Comparison of ENCODE assay signal across 8 cellular contexts in the genomic region with DNA sequence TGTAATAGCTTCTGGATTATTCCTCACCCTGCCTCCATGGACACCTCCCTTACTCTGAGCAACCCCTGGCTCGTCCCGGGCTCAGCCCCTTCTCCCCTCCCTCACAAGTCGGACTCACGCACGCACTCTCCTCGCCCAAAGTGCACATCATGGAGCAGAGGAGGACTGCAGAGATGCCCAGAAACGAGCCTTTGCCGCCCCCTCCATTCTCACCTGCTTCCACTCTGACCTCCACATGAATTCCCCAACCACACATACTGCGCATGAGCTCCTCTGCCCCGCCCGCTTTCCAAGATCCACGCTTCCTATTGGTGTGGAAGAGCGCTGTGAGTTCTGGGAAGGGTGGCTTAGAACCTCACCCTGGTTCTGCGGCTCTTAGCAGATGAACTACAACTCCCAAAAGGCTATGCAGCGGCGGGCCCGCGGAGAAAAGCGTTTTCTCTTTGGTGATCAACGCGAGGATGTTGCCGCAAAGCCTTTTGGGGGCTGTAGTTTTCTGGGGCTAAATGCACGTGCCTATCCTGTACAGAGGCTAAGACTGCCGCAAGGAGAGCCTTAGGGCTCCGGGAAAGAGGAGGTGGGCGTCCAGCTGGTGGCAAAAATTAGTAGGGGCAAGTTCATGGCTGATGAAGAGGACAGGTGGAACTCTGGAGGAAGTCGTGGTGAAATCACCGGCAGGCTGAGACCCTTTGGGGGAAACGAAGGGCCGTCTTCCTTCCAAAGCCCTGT. TPM values are rescaled to one million over a fixed set of nuclear protein-coding genes. Genes with fewer than 3 reads are reported as not detected.
DNase-seq lines count a peak whose midpoint lies in the region; ATAC-seq and TF ChIP-seq lines count a peak whose summit lies in the region.

A gene (minus strand): TSS at position 261 of the 729 bp plus-strand sequence. CDS start 1,618 bp downstream, outside the sequence.

- H3K27ac Mint-ChIP-seq in T-helper 1 cell treated with Interleukin-12 subunit alpha and Interleukin-12 subunit beta and Interleukin-4 antibody, amounts not matched to agents 30 μg/mL and 1 μg/mL, for 36 hours = peak within 1 kb of the TSS; percentile 87

- peaks cover 3% of the 10 kb centered on the region for H3K27me3 Mint-ChIP-seq in T-helper 1 cell treated with Interleukin-12 subunit alpha and Interleukin-12 subunit beta and Interleukin-4 antibody, amounts not matched to agents 30 μg/mL and 1 μg/mL, for 36 hours (ENCODE audit: low read depth)

- TF ChIP-seq CTCF in GM13977 (IDR thresholded peaks at IDR 0.05; ENCODE audit: extremely low read depth, insufficient read depth, missing control alignments) = no peak
- no peak for TF ChIP-seq CTCF in left ventricle myocardium inferior (IDR thresholded peaks at IDR 0.05; ENCODE audit: borderline replicate concordance)
- no peak for TF ChIP-seq CTCF in prostate gland (IDR thresholded peaks at IDR 0.05)

- WGBS in prostate gland = under 1% methylated on average over 30 of the region's 30 CpGs
- under 1% methylated on average over 30 of the region's 30 CpGs for WGBS in urinary bladder

- in situ Hi-C loops in GM13977 (cut with MboI; ENCODE audit: low pct_unique_long_range_greater_than_20kb, low sequenced_read_pairs, unreplicated experiment) = no loop called here

- H3K4me1 Mint-ChIP-seq in T-helper 1 cell treated with Interleukin-12 subunit alpha and Interleukin-12 subunit beta and Interleukin-4 antibody, amounts not matched to agents 30 μg/mL and 1 μg/mL, for 36 hours (ENCODE audit: low read depth) = peaks cover 7% of the 10 kb centered on the region

- intact Hi-C loops in left ventricle myocardium inferior (cut with micrococcal nuclease) (loop anchor here (5.0 kb wide), 1 partner anchor 102 kb away; no protein-coding TSS in a partner anchor), prostate gland (cut with DNase I) (no loop called here)

- H3K4me3 ChIP-seq in left ventricle myocardium inferior (peak within 1 kb of the TSS; percentile 88), prostate gland (peak within 1 kb of the TSS; percentile 57 to 73), urinary bladder (ENCODE audit: low read depth, low read length) (peak within 1 kb of the TSS; percentile 74)

- H3K4me1 ChIP-seq in left ventricle myocardium inferior = peaks cover 21% of the 10 kb centered on the region
- peaks cover 9% of the 10 kb centered on the region for H3K4me1 ChIP-seq in prostate gland (replicated peaks)
- H3K4me1 ChIP-seq in urinary bladder (ENCODE audit: insufficient read depth) = no peaks in the 10 kb centered on the region

- no peaks in the 10 kb centered on the region for H3K9me3 Mint-ChIP-seq in T-helper 1 cell treated with Interleukin-12 subunit alpha and Interleukin-12 subunit beta and Interleukin-4 antibody, amounts not matched to agents 30 μg/mL and 1 μg/mL, for 36 hours

- peak; percentile 98 for ATAC-seq in HG02884 (IDR thresholded peaks at IDR 0.05; ENCODE audit: unreplicated experiment)

- peak within 1 kb of the TSS; percentile 98 for H3K4me3 Mint-ChIP-seq in T-helper 1 cell treated with Interleukin-12 subunit alpha and Interleukin-12 subunit beta and Interleukin-4 antibody, amounts not matched to agents 30 μg/mL and 1 μg/mL, for 36 hours

- H3K27ac ChIP-seq in left ventricle myocardium inferior (replicated peaks) (peak within 1 kb of the TSS; percentile 78), prostate gland (peak within 1 kb of the TSS in 1 of 2 donors; percentile 16), urinary bladder (ENCODE audit: low read depth) (no peak within 1 kb of the TSS)

- peak; percentile 15 for TF ChIP-seq POLR2A in prostate gland (IDR thresholded peaks at IDR 0.05)

- H3K27me3 ChIP-seq in left ventricle myocardium inferior (ENCODE audit: low read depth) (no peaks in the 10 kb centered on the region), prostate gland (replicated peaks; ENCODE audit: insufficient read depth) (no peaks in the 10 kb centered on the region)

- no peaks in the 10 kb centered on the region for H3K9me3 ChIP-seq in left ventricle myocardium inferior (replicated peaks)
- H3K9me3 ChIP-seq in prostate gland = no peaks in the 10 kb centered on the region

- DNase-seq in GM13977 (ENCODE audit: low spot score) = peak; percentile 96
- DNase-seq in NCI-H1694 (lab: John Stamatoyannopoulos, UW) = peak; percentile 99
- DNase-seq in amniotic stem cell (lab: John Stamatoyannopoulos, UW) = peak; percentile 90
- DNase-seq in left ventricle myocardium inferior = peak; percentile 95
- DNase-seq in prostate gland (ENCODE audit: low spot score) = peak; percentile 96

- H3K36me3 ChIP-seq in left ventricle myocardium inferior (peaks cover 34% of the 10 kb centered on the region), prostate gland (peaks cover 0 to 11% of the 10 kb centered on the region in 2 donors), urinary bladder (ENCODE audit: insufficient read depth) (no peaks in the 10 kb centered on the region)

- peaks cover 21% of the 10 kb centered on the region for H3K36me3 Mint-ChIP-seq in T-helper 1 cell treated with Interleukin-12 subunit alpha and Interleukin-12 subunit beta and Interleukin-4 antibody, amounts not matched to agents 30 μg/mL and 1 μg/mL, for 36 hours (ENCODE audit: low read depth)

RNA-seq across cellular contexts. Expression of the gene that starts here (rescaled TPM):
- total RNA-seq in left ventricle myocardium inferior = 217 TPM
- 100 to 1,000 TPM; 105 to 135 TPM for total RNA-seq in prostate gland
- total RNA-seq in urinary bladder = 56.5 TPM
- polyA plus RNA-seq in urinary bladder = 159 TPM
